In the genomic region with DNA sequence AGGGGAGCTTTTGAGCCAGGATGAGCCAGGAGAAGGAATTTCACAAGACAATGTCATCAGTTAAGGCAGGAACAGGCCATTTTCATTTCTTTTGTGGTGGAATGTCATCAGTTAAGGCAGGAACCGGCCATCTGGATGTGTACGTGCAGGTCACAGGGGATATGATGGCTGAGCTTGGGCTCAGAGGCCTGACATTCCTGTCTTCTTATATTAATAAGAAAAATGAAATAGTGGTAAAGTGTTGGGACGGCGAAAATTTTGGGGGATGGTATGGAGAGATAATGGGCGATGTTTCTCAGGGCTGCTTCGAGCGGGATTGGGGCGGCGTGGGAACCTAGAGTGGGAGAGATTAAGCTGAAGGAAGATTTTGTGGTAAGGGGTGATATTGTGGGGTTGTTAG, we compare ENCODE assay signal across 5 cellular contexts. TPM values are rescaled to one million over a fixed set of nuclear protein-coding genes. Genes with fewer than 3 reads are reported as not detected.
"Had no signal": no experiment of that assay in that cellular context is flagged by ENCODE, and none has a peak within 500 bp of the region (broad histone marks: within the 10 kb centered on the region; RNA-seq: fewer than 3 reads in every experiment).

No MANE protein-coding gene starts in this region.

RNA-seq across cellular contexts. Expression of gene GABRP, which starts 21.2 kb away (rescaled TPM):
- total RNA-seq: HepG2, HT1080, IMR-90, K562 had no signal
- polyA plus RNA-seq: HepG2, IgD-negative memory B cell, IMR-90, K562 had no signal
